In the genomic region with DNA sequence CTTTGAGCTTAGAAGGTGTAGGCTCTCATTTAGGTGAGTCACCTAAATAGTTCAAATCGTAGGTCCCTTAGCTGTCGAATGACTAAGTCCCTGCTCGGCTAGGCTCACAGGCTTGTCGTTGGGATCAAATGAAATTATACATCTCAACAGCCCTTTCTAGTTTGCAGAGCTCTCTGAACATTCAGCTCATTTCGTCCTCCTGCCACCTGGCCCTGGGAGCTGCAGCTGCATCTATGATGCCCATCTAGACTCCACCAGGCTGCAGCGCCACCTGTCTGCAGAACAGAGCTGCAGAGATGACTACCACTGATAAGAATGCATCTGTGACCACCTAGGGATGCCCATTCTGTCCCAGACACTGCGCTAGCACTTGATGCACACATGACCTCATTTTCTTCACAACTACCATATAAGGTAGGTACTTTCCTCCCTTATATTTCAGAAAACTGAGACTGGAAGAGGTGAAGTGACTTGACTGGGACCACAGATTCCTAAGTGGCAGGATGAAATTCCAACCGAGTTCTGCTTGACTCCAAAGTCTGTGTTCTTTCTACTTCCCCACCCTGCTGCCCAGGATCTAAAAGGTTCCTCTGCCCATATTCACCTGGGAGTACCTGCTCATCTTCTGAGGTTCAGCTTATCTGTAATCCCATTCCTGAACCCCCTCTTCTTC, we compare ENCODE assay signal across 8 cellular contexts.
DNase-seq lines count a peak whose midpoint lies in the region; ATAC-seq and TF ChIP-seq lines count a peak whose summit lies in the region.

No MANE protein-coding gene starts in this region.

- TF ChIP-seq EP300 in esophagus muscularis mucosa (IDR thresholded peaks at IDR 0.05) = no peak

- no peak overlapping the region for H3K9ac ChIP-seq in HCT116 (ENCODE audit: low read length)

- H3K27me3 ChIP-seq in HCT116 (ENCODE audit: insufficient read depth, low read length) (peaks cover 11% of the 10 kb centered on the region; the same call in 1 of the 2 replicates), esophagus muscularis mucosa (no peaks in the 10 kb centered on the region)

- no peaks in the 10 kb centered on the region for H3K9me2 ChIP-seq in HCT116 (ENCODE audit: insufficient read depth)

- H3K4me2 ChIP-seq in HCT116 (ENCODE audit: low read length) = peak overlapping the region; percentile 52

- peak; percentile 82 to 94 (median 93) for TF ChIP-seq CTCF in HCT116 (IDR thresholded peaks at IDR 0.05 in 2 of 3, conservative IDR thresholded peaks at IDR 0.05 in 1 of 3; ENCODE audit: borderline replicate concordance in 1 of 3, insufficient read depth in 1 of 3, low read depth in 2 of 3, low read length in 2 of 3)
- TF ChIP-seq CTCF in esophagus muscularis mucosa (IDR thresholded peaks at IDR 0.05) = peak; percentile 41 to 45 (median 42)
- peak; percentile 90 for TF ChIP-seq CTCF in osteocyte (IDR thresholded peaks at IDR 0.05)

- BruUV-seq in HCT116 (replicated peaks; lab: Mats Ljungman, UMichigan) = no TSS peak

- peak; percentile 95 for ATAC-seq in HCT116
- ATAC-seq in GM21381 (IDR thresholded peaks at IDR 0.05; ENCODE audit: unreplicated experiment) = no peak

- H3K4me3 Mint-ChIP-seq in osteocyte (ENCODE audit: unreplicated experiment) = no peak overlapping the region

- H3K27me3 Mint-ChIP-seq in osteocyte (ENCODE audit: unreplicated experiment) = no peaks in the 10 kb centered on the region

- RAD21 ChIA-PET in HCT116 (lab: Charles Lee; ENCODE audit: low non-redundant PET in 1 of 2, low total read pairs in 2 of 2, uncharacterized antibody in 2 of 2, unreplicated experiment in 2 of 2) = interaction anchor here (0.7 to 1.8 kb wide), 4 partner anchors 65 to 71 kb away, joined by 8 to 24 read pairs (median 10); no protein-coding TSS in a partner anchor

- CTCF ChIA-PET in HCT116 (lab: Charles Lee) = interaction anchor here (0.6 to 4.1 kb wide), 22 partner anchors 9 to 487 kb away, joined by 3 to 158 read pairs (median 4); a partner anchor contains a TSS

- H3K36me3 Mint-ChIP-seq in osteocyte (ENCODE audit: unreplicated experiment) = peaks cover 15% of the 10 kb centered on the region

- H2AFZ ChIP-seq in HCT116 (ENCODE audit: low read depth, low read length, poor library complexity, severe bottlenecking) = no peak overlapping the region

- peaks cover 8% of the 10 kb centered on the region for H3K4me1 Mint-ChIP-seq in osteocyte (ENCODE audit: unreplicated experiment)

- H3K79me2 ChIP-seq in HCT116 (ENCODE audit: insufficient read depth, low read length) = no peaks in the 10 kb centered on the region

- H3K36me3 ChIP-seq in HCT116 (ENCODE audit: control insufficient read depth in 1 of 2, insufficient read depth in 2 of 2, low read length in 2 of 2) = no peaks in the 10 kb centered on the region
- H3K36me3 ChIP-seq in esophagus muscularis mucosa = no peaks in the 10 kb centered on the region

- H3K4me3 ChIP-seq in HCT116 (replicated peaks in 1 of 2; ENCODE audit: low read depth in 1 of 2, low read length in 2 of 2) = no peak overlapping the region
- H3K4me3 ChIP-seq in esophagus muscularis mucosa = no peak overlapping the region

- intact Hi-C loops in HCT116 (cut with micrococcal nuclease) = loop anchor here (1.0 kb wide), 1 partner anchor 69 kb away; no protein-coding TSS in a partner anchor
- intact Hi-C loops in esophagus muscularis mucosa (cut with DNase I) = no loop called here

- peak; percentile 77 for TF ChIP-seq RAD21 in HCT116 (IDR thresholded peaks at IDR 0.05; ENCODE audit: low read depth)

- peak; percentile 78 for DNase-seq in EH (ENCODE audit: low read depth)
- DNase-seq in HCT116 (ENCODE audit: low read depth, low spot score) = peak; percentile 73
- peak; percentile 68 for DNase-seq in NCI-H1694 treated with DMSO at 0.1 percent for 48 hours (lab: John Stamatoyannopoulos, UW)
- peak; percentile 31 for DNase-seq in UCSD-AML1 (lab: John Stamatoyannopoulos, UW; ENCODE audit: unreplicated experiment)
- DNase-seq in esophagus muscularis mucosa (ENCODE audit: extremely low spot score) = no peak
- DNase-seq in osteocyte (ENCODE audit: extremely low spot score, unreplicated experiment) = peak; percentile 87
- no peak for DNase-seq in activated gamma-delta T cell (lab: John Stamatoyannopoulos, UW)

- H3K4me1 ChIP-seq in HCT116 (ENCODE audit: control insufficient read depth in 1 of 2, insufficient read depth in 2 of 2, low read length in 2 of 2) = peaks cover 10 to 18% of the 10 kb centered on the region in 2 experiments
- H3K4me1 ChIP-seq in esophagus muscularis mucosa = peaks cover 0 to 3% (median 0%) of the 10 kb centered on the region in 4 donors

- 62% methylated on average over 8 of the region's 8 CpGs for WGBS in esophagus muscularis mucosa

- H3K27ac Mint-ChIP-seq in osteocyte (ENCODE audit: unreplicated experiment) = no peak overlapping the region

- POLR2A ChIA-PET in HCT116 (lab: Charles Lee) = interaction anchor here (1.6 kb wide), 1 partner anchor 71 kb away, joined by 4 read pairs; no protein-coding TSS in a partner anchor

- H3K9me3 ChIP-seq in HCT116 (ENCODE audit: control insufficient read depth in 1 of 2, insufficient read depth in 1 of 2, low read depth in 1 of 2, low read length in 2 of 2) (no peaks in the 10 kb centered on the region), esophagus muscularis mucosa (no peaks in the 10 kb centered on the region)

- no peaks in the 10 kb centered on the region for H3K9me3 Mint-ChIP-seq in osteocyte (ENCODE audit: unreplicated experiment)

- H3K27ac ChIP-seq in HCT116 (ENCODE audit: low read depth, low read length) (no peak overlapping the region), esophagus muscularis mucosa (replicated peaks in 1 of 4) (no peak overlapping the region)

- no peak for TF ChIP-seq POLR2A in HCT116 (IDR thresholded peaks at IDR 0.05; ENCODE audit: borderline replicate concordance, extremely low read depth, insufficient read depth, insufficient read length)
- TF ChIP-seq POLR2A in esophagus muscularis mucosa (IDR thresholded peaks at IDR 0.05; ENCODE audit: low read depth) = no peak

- H4K20me1 ChIP-seq in HCT116 (ENCODE audit: insufficient read depth) = no peaks in the 10 kb centered on the region

TF ChIP-seq in HCT116, 20 proteins besides CTCF, POLR2A, EP300 and RAD21 (continues in another document):
- TF ChIP-seq EZH2 (IDR thresholded peaks at IDR 0.05) (no peak), EZH2phosphoT487 (IDR thresholded peaks at IDR 0.05; ENCODE audit: borderline replicate concordance) (no peak), JUND (IDR thresholded peaks at IDR 0.05) (peak; percentile 70), ELF1 (IDR thresholded peaks at IDR 0.05; ENCODE audit: borderline replicate concordance, low read depth) (no peak), EGR1 (IDR thresholded peaks at IDR 0.05; ENCODE audit: low read depth) (no peak), SRF (IDR thresholded peaks at IDR 0.05; ENCODE audit: low read depth) (0 out of 2 replicates have a peak, but pooled peaks have one; percentile 34), ZNF274 (IDR thresholded peaks at IDR 0.05; ENCODE audit: low read depth, low read length) (no peak), TCF7L2 (IDR thresholded peaks at IDR 0.05; ENCODE audit: borderline replicate concordance, extremely low read depth, insufficient read depth, insufficient read length) (peak; percentile 24), SIN3A (IDR thresholded peaks at IDR 0.05; ENCODE audit: low read depth) (no peak), POLR2AphosphoS5 (IDR thresholded peaks at IDR 0.05; ENCODE audit: low read depth, low read length) (no peak), SP1 (IDR thresholded peaks at IDR 0.05; ENCODE audit: low read depth) (0 out of 2 replicates have a peak, but pooled peaks have one; percentile 8), YY1 (IDR thresholded peaks at IDR 0.05; ENCODE audit: extremely low read depth, insufficient replicate concordance, low read depth, low read length) (no peak), CBX3 (IDR thresholded peaks at IDR 0.05; ENCODE audit: low read depth) (no peak; the same call in 1 of the 2 replicates), CEBPB (IDR thresholded peaks at IDR 0.05; ENCODE audit: low read depth) (no peak)
- TF ChIP-seq, protein P1, sequence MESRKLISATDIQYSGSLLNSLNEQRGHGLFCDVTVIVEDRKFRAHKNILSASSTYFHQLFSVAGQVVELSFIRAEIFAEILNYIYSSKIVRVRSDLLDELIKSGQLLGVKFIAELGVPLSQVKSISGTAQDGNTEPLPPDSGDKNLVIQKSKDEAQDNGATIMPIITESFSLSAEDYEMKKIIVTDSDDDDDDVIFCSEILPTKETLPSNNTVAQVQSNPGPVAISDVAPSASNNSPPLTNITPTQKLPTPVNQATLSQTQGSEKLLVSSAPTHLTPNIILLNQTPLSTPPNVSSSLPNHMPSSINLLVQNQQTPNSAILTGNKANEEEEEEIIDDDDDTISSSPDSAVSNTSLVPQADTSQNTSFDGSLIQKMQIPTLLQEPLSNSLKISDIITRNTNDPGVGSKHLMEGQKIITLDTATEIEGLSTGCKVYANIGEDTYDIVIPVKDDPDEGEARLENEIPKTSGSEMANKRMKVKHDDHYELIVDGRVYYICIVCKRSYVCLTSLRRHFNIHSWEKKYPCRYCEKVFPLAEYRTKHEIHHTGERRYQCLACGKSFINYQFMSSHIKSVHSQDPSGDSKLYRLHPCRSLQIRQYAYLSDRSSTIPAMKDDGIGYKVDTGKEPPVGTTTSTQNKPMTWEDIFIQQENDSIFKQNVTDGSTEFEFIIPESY (IDR thresholded peaks at IDR 0.05; ENCODE audit: extremely low read depth, insufficient replicate concordance, low read length) = no peak
- TF ChIP-seq, protein P2, sequence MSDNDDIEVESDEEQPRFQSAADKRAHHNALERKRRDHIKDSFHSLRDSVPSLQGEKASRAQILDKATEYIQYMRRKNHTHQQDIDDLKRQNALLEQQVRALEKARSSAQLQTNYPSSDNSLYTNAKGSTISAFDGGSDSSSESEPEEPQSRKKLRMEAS (IDR thresholded peaks at IDR 0.05) = no peak

Comparison
In these comparisons a context has a peak if more than half of its experiments do, and no peak if none do; other contexts are left out.
1. DNase-seq: peak in EH (single experiment), HCT116 (single experiment), NCI-H1694 treated with DMSO at 0.1 percent for 48 hours (single experiment), UCSD-AML1 (single experiment) and osteocyte (single experiment); none in esophagus muscularis mucosa (single experiment) and activated gamma-delta T cell (single experiment).
2. CTCF ChIP-seq: peak in every context shown above with its lines; median percentile 93 in HCT116; 90 in osteocyte; 42 in esophagus muscularis mucosa.